ENCODE assay signal across 1 cellular context in the genomic region with DNA sequence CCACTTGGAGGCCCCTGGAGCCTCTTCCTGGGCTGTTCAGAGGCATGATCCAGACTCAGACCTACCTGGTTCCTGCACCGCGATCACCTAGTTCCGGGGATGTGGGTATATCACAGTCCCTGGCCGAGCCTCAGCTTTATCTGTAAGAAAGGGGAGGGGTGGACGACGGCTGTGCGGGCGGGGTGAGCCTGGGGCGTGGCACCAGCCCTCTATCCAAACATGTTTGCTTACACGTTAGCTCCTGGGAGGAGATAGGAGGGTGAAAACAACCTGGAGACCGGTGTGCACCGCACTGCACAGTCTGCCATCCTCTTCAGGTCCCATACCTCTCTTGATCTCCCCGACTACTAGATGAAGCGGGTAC.
TF ChIP-seq lines count a peak whose summit lies in the region.

No MANE protein-coding gene starts in this region.

TF ChIP-seq in H1, 55 proteins besides CTCF, POLR2A, EP300 and RAD21 (continued from another document):
- TF ChIP-seq, protein P1, sequence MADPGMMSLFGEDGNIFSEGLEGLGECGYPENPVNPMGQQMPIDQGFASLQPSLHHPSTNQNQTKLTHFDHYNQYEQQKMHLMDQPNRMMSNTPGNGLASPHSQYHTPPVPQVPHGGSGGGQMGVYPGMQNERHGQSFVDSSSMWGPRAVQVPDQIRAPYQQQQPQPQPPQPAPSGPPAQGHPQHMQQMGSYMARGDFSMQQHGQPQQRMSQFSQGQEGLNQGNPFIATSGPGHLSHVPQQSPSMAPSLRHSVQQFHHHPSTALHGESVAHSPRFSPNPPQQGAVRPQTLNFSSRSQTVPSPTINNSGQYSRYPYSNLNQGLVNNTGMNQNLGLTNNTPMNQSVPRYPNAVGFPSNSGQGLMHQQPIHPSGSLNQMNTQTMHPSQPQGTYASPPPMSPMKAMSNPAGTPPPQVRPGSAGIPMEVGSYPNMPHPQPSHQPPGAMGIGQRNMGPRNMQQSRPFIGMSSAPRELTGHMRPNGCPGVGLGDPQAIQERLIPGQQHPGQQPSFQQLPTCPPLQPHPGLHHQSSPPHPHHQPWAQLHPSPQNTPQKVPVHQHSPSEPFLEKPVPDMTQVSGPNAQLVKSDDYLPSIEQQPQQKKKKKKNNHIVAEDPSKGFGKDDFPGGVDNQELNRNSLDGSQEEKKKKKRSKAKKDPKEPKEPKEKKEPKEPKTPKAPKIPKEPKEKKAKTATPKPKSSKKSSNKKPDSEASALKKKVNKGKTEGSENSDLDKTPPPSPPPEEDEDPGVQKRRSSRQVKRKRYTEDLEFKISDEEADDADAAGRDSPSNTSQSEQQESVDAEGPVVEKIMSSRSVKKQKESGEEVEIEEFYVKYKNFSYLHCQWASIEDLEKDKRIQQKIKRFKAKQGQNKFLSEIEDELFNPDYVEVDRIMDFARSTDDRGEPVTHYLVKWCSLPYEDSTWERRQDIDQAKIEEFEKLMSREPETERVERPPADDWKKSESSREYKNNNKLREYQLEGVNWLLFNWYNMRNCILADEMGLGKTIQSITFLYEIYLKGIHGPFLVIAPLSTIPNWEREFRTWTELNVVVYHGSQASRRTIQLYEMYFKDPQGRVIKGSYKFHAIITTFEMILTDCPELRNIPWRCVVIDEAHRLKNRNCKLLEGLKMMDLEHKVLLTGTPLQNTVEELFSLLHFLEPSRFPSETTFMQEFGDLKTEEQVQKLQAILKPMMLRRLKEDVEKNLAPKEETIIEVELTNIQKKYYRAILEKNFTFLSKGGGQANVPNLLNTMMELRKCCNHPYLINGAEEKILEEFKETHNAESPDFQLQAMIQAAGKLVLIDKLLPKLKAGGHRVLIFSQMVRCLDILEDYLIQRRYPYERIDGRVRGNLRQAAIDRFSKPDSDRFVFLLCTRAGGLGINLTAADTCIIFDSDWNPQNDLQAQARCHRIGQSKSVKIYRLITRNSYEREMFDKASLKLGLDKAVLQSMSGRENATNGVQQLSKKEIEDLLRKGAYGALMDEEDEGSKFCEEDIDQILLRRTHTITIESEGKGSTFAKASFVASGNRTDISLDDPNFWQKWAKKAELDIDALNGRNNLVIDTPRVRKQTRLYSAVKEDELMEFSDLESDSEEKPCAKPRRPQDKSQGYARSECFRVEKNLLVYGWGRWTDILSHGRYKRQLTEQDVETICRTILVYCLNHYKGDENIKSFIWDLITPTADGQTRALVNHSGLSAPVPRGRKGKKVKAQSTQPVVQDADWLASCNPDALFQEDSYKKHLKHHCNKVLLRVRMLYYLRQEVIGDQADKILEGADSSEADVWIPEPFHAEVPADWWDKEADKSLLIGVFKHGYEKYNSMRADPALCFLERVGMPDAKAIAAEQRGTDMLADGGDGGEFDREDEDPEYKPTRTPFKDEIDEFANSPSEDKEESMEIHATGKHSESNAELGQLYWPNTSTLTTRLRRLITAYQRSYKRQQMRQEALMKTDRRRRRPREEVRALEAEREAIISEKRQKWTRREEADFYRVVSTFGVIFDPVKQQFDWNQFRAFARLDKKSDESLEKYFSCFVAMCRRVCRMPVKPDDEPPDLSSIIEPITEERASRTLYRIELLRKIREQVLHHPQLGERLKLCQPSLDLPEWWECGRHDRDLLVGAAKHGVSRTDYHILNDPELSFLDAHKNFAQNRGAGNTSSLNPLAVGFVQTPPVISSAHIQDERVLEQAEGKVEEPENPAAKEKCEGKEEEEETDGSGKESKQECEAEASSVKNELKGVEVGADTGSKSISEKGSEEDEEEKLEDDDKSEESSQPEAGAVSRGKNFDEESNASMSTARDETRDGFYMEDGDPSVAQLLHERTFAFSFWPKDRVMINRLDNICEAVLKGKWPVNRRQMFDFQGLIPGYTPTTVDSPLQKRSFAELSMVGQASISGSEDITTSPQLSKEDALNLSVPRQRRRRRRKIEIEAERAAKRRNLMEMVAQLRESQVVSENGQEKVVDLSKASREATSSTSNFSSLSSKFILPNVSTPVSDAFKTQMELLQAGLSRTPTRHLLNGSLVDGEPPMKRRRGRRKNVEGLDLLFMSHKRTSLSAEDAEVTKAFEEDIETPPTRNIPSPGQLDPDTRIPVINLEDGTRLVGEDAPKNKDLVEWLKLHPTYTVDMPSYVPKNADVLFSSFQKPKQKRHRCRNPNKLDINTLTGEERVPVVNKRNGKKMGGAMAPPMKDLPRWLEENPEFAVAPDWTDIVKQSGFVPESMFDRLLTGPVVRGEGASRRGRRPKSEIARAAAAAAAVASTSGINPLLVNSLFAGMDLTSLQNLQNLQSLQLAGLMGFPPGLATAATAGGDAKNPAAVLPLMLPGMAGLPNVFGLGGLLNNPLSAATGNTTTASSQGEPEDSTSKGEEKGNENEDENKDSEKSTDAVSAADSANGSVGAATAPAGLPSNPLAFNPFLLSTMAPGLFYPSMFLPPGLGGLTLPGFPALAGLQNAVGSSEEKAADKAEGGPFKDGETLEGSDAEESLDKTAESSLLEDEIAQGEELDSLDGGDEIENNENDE (IDR thresholded peaks at IDR 0.05; ENCODE audit: insufficient replicate concordance, low read length), result no peak
- TF ChIP-seq BRCA1 (IDR thresholded peaks at IDR 0.05; ENCODE audit: low read depth, low read length) (no peak), RNF2 (IDR thresholded peaks at IDR 0.05; ENCODE audit: borderline replicate concordance, low read depth, low read length, missing control alignments, poor library complexity, severe bottlenecking) (no peak), E2F6 (IDR thresholded peaks at IDR 0.05) (no peak), ZNF274 (IDR thresholded peaks at IDR 0.05; ENCODE audit: borderline replicate concordance, extremely low read depth, low read length) (no peak), RFX5 (IDR thresholded peaks at IDR 0.05; ENCODE audit: borderline replicate concordance, low read depth, low read length) (no peak), SP1 (IDR thresholded peaks at IDR 0.05; ENCODE audit: low read depth, low read length) (no peak), SP4 (IDR thresholded peaks at IDR 0.05; ENCODE audit: low read length) (no peak), JUND (IDR thresholded peaks at IDR 0.05; ENCODE audit: low read length) (no peak), TEAD4 (IDR thresholded peaks at IDR 0.05; ENCODE audit: low read depth, low read length) (no peak), BCL11A (IDR thresholded peaks at IDR 0.05; ENCODE audit: low read depth in 2 of 2, low read length in 2 of 2) (no peak), TCF12 (IDR thresholded peaks at IDR 0.05; ENCODE audit: low read depth, low read length) (no peak), TAF1 (IDR thresholded peaks at IDR 0.05; ENCODE audit: low read depth, low read length) (no peak)
- TF ChIP-seq, protein P2, sequence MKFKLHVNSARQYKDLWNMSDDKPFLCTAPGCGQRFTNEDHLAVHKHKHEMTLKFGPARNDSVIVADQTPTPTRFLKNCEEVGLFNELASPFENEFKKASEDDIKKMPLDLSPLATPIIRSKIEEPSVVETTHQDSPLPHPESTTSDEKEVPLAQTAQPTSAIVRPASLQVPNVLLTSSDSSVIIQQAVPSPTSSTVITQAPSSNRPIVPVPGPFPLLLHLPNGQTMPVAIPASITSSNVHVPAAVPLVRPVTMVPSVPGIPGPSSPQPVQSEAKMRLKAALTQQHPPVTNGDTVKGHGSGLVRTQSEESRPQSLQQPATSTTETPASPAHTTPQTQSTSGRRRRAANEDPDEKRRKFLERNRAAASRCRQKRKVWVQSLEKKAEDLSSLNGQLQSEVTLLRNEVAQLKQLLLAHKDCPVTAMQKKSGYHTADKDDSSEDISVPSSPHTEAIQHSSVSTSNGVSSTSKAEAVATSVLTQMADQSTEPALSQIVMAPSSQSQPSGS (IDR thresholded peaks at IDR 0.05; ENCODE audit: low read length), result no peak
